ENCODE assay signal across 14 cellular contexts in the genomic region with DNA sequence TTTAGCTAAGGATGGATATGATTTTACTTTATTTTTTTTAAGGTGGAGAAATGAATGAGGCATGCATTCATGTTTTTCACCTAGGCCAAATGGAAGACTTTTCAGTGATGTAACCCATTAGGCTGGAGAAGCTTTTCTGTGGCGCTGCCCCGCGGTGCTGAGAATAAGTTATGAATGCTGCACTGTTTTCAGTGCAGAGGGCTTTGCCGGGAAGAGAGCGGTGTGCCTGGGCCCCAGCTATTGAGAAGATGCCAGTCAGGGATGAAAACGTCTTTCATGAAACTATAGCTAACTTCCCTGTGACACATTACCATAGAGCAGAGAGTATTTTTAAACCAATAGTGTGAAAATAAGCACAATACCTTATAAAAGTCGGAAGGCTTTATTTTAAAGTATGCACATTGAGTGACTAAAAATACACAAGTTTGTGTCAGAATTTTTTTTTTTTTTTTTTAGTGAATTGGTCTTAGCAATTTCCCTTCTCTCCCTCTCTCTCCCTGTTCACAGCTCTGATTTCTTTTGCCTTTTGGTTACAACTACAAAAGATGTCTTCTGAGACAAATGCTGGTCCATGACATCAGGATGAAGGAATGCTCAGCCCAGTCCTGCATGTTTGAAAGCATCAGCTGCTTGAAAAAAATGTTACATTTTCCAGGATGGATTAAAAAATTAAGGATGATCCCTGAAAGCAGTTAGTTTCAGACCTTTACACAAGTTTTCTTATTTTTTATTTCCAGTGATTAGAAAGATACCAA. TPM values are rescaled to one million over a fixed set of nuclear protein-coding genes. Genes with fewer than 3 reads are reported as not detected.
DNase-seq lines count a peak whose midpoint lies in the region; ATAC-seq and TF ChIP-seq lines count a peak whose summit lies in the region.
"Had no signal": no experiment of that assay in that cellular context is flagged by ENCODE, and none has a peak within 500 bp of the region (broad histone marks: within the 10 kb centered on the region; RNA-seq: fewer than 3 reads in every experiment).

No MANE protein-coding gene starts in this region.

- ATAC-seq in left ventricle myocardium superior (peak; percentile 79), HG03280 (IDR thresholded peaks at IDR 0.05; ENCODE audit: unreplicated experiment) (no peak), HG02759 (IDR thresholded peaks at IDR 0.05; ENCODE audit: unreplicated experiment) (no peak)
- ATAC-seq: naive thymus-derived CD8-positive, alpha-beta T cell had no signal

- H2AFZ ChIP-seq in GM23248, result no peak overlapping the region

- DNase-seq in GM23248, result peak; percentile 52
- DNase-seq in astrocyte of the cerebellum (ENCODE audit: low read depth), result peak; percentile 74
- peak; percentile 49 for DNase-seq in left ventricle myocardium superior
- DNase-seq in putamen (ENCODE audit: low spot score), result peak; percentile 88
- DNase-seq in NCI-H1092 (lab: John Stamatoyannopoulos, UW), result no peak
- DNase-seq in HUDEP-2 (lab: John Stamatoyannopoulos, UW; ENCODE audit: unreplicated experiment in 76 of 76), result no peak
- DNase-seq: activated T-cell treated with anti-CD3 and anti-CD28 coated beads for 4 hours; COR-L47; naive thymus-derived CD8-positive, alpha-beta T cell; NCI-H82; upper lobe of left lung had no signal

- no peak for TF ChIP-seq CTCF in astrocyte of the cerebellum (IDR thresholded peaks at IDR 0.05; ENCODE audit: low read depth, low read length, missing control alignments)

- H3K4me1 ChIP-seq in GM23248 (ENCODE audit: insufficient read depth), result peaks cover 5% of the 10 kb centered on the region; the same call in 1 of the 2 replicates
- H3K4me1 ChIP-seq: upper lobe of left lung had no signal

- no peak overlapping the region for H3K4me3 ChIP-seq in GM23248
- no peak overlapping the region for H3K4me3 ChIP-seq in astrocyte of the cerebellum (ENCODE audit: low read depth, low read length)
- H3K4me3 ChIP-seq: upper lobe of left lung had no signal

- no peaks in the 10 kb centered on the region for H3F3A ChIP-seq in GM23248 (ENCODE audit: insufficient read depth)

- no peaks in the 10 kb centered on the region for H3K9me3 ChIP-seq in GM23248 (ENCODE audit: low read depth)
- H3K9me3 ChIP-seq: upper lobe of left lung had no signal

- H3K27ac ChIP-seq in GM23248, result no peak overlapping the region
- H3K27ac ChIP-seq: upper lobe of left lung had no signal

- H3K27me3 ChIP-seq in GM23248 (replicated peaks; ENCODE audit: insufficient read depth), result no peaks in the 10 kb centered on the region
- H3K27me3 ChIP-seq: upper lobe of left lung had no signal

- no peaks in the 10 kb centered on the region for H4K20me1 ChIP-seq in GM23248 (ENCODE audit: insufficient read depth)

- no peak overlapping the region for H3K4me2 ChIP-seq in GM23248 (ENCODE audit: unreplicated experiment)

- no peaks in the 10 kb centered on the region for H3K9me2 ChIP-seq in GM23248 (ENCODE audit: insufficient read depth)

- no peak overlapping the region for H3K9ac ChIP-seq in GM23248

- 86 to 87% methylated on average over 7 of the region's 7 CpGs for WGBS in GM23248 (ENCODE audit: low coverage in 1 of 2, low lambda C conversion rate in 2 of 2, missing lambda C conversion rate in 2 of 2), 2 experiments

- no peaks in the 10 kb centered on the region for H3K79me2 ChIP-seq in GM23248 (ENCODE audit: insufficient read depth)

- intact Hi-C loops in left ventricle myocardium superior (cut with micrococcal nuclease), result no loop called here

- in situ Hi-C loops in GM23248 (cut with MboI) (loop anchor here (25.0 kb wide), 1 partner anchor 400 kb away; no protein-coding TSS in a partner anchor), astrocyte of the cerebellum (cut with HindIII; ENCODE audit: low sequenced_read_pairs) (no loop called here)

- no peaks in the 10 kb centered on the region for H3K36me3 ChIP-seq in GM23248 (ENCODE audit: low read depth)
- H3K36me3 ChIP-seq: upper lobe of left lung had no signal

RNA-seq across cellular contexts. Expression of a gene that starts 48.3 kb away (rescaled TPM):
- 0.65 TPM in 1 of 2 replicates, not detected in the other for total RNA-seq in GM23248 (2014; rRNA removed; shearing (Covaris generic))
- polyA plus RNA-seq in GM23248 (2016; fragmentation: Nextera tagmentation; extraction: Ambion mirVana), result not detected in 2 replicates
- total RNA-seq in left ventricle myocardium superior, result 1.1 TPM
- total RNA-seq: naive thymus-derived CD8-positive, alpha-beta T cell; T-helper 2 cell treated with Interferon-gamma antibody and Interleukin-4, amounts not matched to agents 100 ng/mL and 5 ng/mL, for 36 hours had no signal
- polyA plus RNA-seq: naive thymus-derived CD8-positive, alpha-beta T cell had no signal

Comparison
In these comparisons a context has a peak if more than half of its experiments do, and no peak if none do; other contexts are left out.
1. DNase-seq: peak in GM23248 (single experiment), astrocyte of the cerebellum (single experiment), left ventricle myocardium superior (single experiment) and putamen (single experiment); none in NCI-H1092 (single experiment) and HUDEP-2 (0 of 76).